ENCODE assay signal across 21 cellular contexts in the genomic region with DNA sequence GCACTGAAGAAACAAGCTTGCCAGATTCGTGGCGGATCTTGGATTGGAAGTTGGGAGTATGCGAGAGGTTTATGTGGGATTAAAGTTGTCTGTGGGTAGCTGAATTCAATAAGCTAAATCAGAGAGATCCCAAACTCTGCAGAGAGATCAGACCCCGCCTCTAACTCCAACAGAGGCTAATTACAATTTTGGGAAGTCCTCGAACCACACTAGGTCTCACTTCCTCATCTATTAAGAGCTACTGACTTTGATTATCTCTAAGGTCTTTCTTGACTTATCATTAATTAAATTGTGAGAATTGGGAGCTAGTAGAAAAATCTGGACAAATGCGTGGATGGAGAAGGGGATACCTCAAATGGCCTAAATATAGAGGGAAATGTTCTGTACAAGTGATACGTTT. TPM values are rescaled to one million over a fixed set of nuclear protein-coding genes. Genes with fewer than 3 reads are reported as not detected.
DNase-seq lines count a peak whose midpoint lies in the region; ATAC-seq, FAIRE-seq and TF ChIP-seq lines count a peak whose summit lies in the region.
"Had no signal": no experiment of that assay in that cellular context is flagged by ENCODE, and none has a peak within 500 bp of the region (broad histone marks: within the 10 kb centered on the region; RNA-seq: fewer than 3 reads in every experiment).

No MANE protein-coding gene starts in this region.

- peaks cover 36% of the 10 kb centered on the region for H3K27me3 Mint-ChIP-seq in astrocyte (ENCODE audit: low read depth, unreplicated experiment)

- no peak overlapping the region for H2AFZ ChIP-seq in astrocyte (ENCODE audit: low read depth, low read length)

- DNase-seq in SIG-M5 treated with dmso at 0.1 percent for 504 hours (lab: John Stamatoyannopoulos, UW; ENCODE audit: unreplicated experiment), result peak; percentile 46
- no peak for DNase-seq in SIG-M5 (lab: John Stamatoyannopoulos, UW)
- DNase-seq in NOMO-1 treated with dmso at 0.1 percent for 144 hours (lab: John Stamatoyannopoulos, UW; ENCODE audit: unreplicated experiment), result peak; percentile 50
- DNase-seq in astrocyte (ENCODE audit: low read depth), result no peak
- DNase-seq in DMS 273 (lab: John Stamatoyannopoulos, UW; ENCODE audit: unreplicated experiment), result no peak
- no peak for DNase-seq in BE2C
- DNase-seq in kidney, result no peak
- DNase-seq: COR-L47, NCI-H1092, NCI-H146, NCI-H2081, NCI-H510A, NCI-H774, T-cell had no signal

- H3K36me3 ChIP-seq in astrocyte (ENCODE audit: insufficient read depth, low read length), result no peaks in the 10 kb centered on the region
- no peaks in the 10 kb centered on the region for H3K36me3 ChIP-seq in BE2C
- H3K36me3 ChIP-seq in kidney (ENCODE audit: control insufficient read depth in 1 of 2, insufficient read depth in 2 of 2, low read length in 2 of 2), result no peaks in the 10 kb centered on the region

- H3K27me3 ChIP-seq in astrocyte (ENCODE audit: insufficient read depth, low read length), result peaks cover 3% of the 10 kb centered on the region
- peaks cover 33% of the 10 kb centered on the region for H3K27me3 ChIP-seq in BE2C

- H3K4me3 Mint-ChIP-seq in astrocyte (ENCODE audit: unreplicated experiment), result no peak overlapping the region
- H3K4me3 Mint-ChIP-seq: CD14-positive monocyte, T-cell had no signal

- no peak overlapping the region for H3K4me3 ChIP-seq in astrocyte (ENCODE audit: insufficient read depth, low read depth, low read length)
- no peak overlapping the region for H3K4me3 ChIP-seq in BE2C (ENCODE audit: low read depth, low read length)
- H3K4me3 ChIP-seq in kidney (ENCODE audit: low read length in 2 of 2), result no peak overlapping the region
- H3K4me3 ChIP-seq: K562, SK-N-MC had no signal

- no peaks in the 10 kb centered on the region for H3K9me3 ChIP-seq in astrocyte (ENCODE audit: insufficient read depth, low read depth, low read length)
- no peaks in the 10 kb centered on the region for H3K9me3 ChIP-seq in BE2C
- no peaks in the 10 kb centered on the region for H3K9me3 ChIP-seq in kidney (ENCODE audit: control insufficient read depth in 1 of 2, low read length in 2 of 2)

- H3K4me2 ChIP-seq in astrocyte (ENCODE audit: low read length), result peak overlapping the region; percentile 61

- H3K4me1 ChIP-seq in astrocyte (ENCODE audit: insufficient read depth, low read length) (peaks cover 22% of the 10 kb centered on the region), BE2C (no peaks in the 10 kb centered on the region), kidney (ENCODE audit: control insufficient read depth in 1 of 2, insufficient read depth in 1 of 2, low read depth in 1 of 2, low read length in 2 of 2) (peaks cover 0 to 3% of the 10 kb centered on the region in 2 donors)

- ATAC-seq in GM21447 (IDR thresholded peaks at IDR 0.05; ENCODE audit: unreplicated experiment), result no peak
- ATAC-seq: K562, T-cell had no signal

- FAIRE-seq in astrocyte (lab: Jason Lieb, UNC) (peak; percentile 41), kidney (lab: Jason Lieb, UNC) (no peak)
- FAIRE-seq: H1, K562 had no signal

- H3K27ac Mint-ChIP-seq in astrocyte (ENCODE audit: unreplicated experiment), result no peak overlapping the region
- H3K27ac Mint-ChIP-seq: CD14-positive monocyte, T-cell had no signal

- H4K20me1 ChIP-seq in astrocyte (ENCODE audit: insufficient read depth, low read length), result no peaks in the 10 kb centered on the region

- peaks cover 53% of the 10 kb centered on the region for H3K79me2 ChIP-seq in astrocyte (ENCODE audit: insufficient read depth, low read length)

- H3K9ac ChIP-seq in astrocyte (ENCODE audit: low read length), result peak overlapping the region; percentile 25
- H3K9ac ChIP-seq in kidney (ENCODE audit: low read length in 2 of 2), result no peak overlapping the region

- H3K27ac ChIP-seq in astrocyte (ENCODE audit: low read depth, low read length), result peak overlapping the region; percentile 28
- no peak overlapping the region for H3K27ac ChIP-seq in kidney (ENCODE audit: low read depth in 2 of 2, low read length in 2 of 2)
- H3K27ac ChIP-seq: 22Rv1, RWPE1, SK-N-MC had no signal

- peaks cover 17% of the 10 kb centered on the region for H3K9me3 Mint-ChIP-seq in astrocyte (ENCODE audit: unreplicated experiment)

- H3K36me3 Mint-ChIP-seq in astrocyte (ENCODE audit: low read depth, unreplicated experiment), result peaks cover 20% of the 10 kb centered on the region
- H3K36me3 Mint-ChIP-seq: CD14-positive monocyte, T-cell had no signal

- peaks cover 22% of the 10 kb centered on the region for H3K4me1 Mint-ChIP-seq in astrocyte (ENCODE audit: low read depth, unreplicated experiment)
- H3K4me1 Mint-ChIP-seq: T-cell had no signal

- no peak for TF ChIP-seq CTCF in astrocyte (IDR thresholded peaks at IDR 0.05; ENCODE audit: insufficient read depth, low read depth, low read length)
- no peak for TF ChIP-seq CTCF in BE2C (IDR thresholded peaks at IDR 0.05; ENCODE audit: low read depth, low read length)
- no peak for TF ChIP-seq CTCF in kidney (IDR thresholded peaks at IDR 0.05; ENCODE audit: borderline replicate concordance, extremely low read depth, insufficient read depth)

- intact Hi-C loops in kidney (cut with DNase I), result no loop called here

RNA-seq across cellular contexts. Expression of gene NTF3, which starts 9.1 kb away (rescaled TPM):
- 8.9 and 9.6 TPM in 2 replicates for total RNA-seq in astrocyte
- polyA plus RNA-seq in BE2C (2012; ENCODE audit: insufficient read depth, insufficient read length, low read depth), result not detected
- total RNA-seq in kidney, result 3.5 TPM
- polyA plus RNA-seq in kidney (ENCODE audit: insufficient read depth, low read depth, low replicate concordance), result 2.9 TPM
- total RNA-seq: K562, T-cell had no signal
- polyA plus RNA-seq: CD14-positive monocyte, K562 had no signal

Comparison
In these comparisons a context has a peak if more than half of its experiments do, and no peak if none do; other contexts are left out.
1. DNase-seq: peak in SIG-M5 treated with dmso at 0.1 percent for 504 hours (single experiment) and NOMO-1 treated with dmso at 0.1 percent for 144 hours (single experiment); none in SIG-M5 (single experiment), astrocyte (single experiment), DMS 273 (single experiment), BE2C (single experiment) and kidney (single experiment).